ENCODE assay signal across 11 cellular contexts in genomic region chr19:3642987-3643386, GRCh38. TPM values are rescaled to one million over a fixed set of nuclear protein-coding genes. Genes with fewer than 3 reads are reported as not detected.
DNase-seq lines count a peak whose midpoint lies in the region; ATAC-seq, FAIRE-seq and TF ChIP-seq lines count a peak whose summit lies in the region.
"Had no signal": no experiment of that assay in that cellular context is flagged by ENCODE, and none has a peak within 500 bp of the region (broad histone marks: within the 10 kb centered on the region; RNA-seq: fewer than 3 reads in every experiment).

No MANE protein-coding gene starts in this region.

- H3K9me2 ChIP-seq in SK-N-SH, result no peaks in the 10 kb centered on the region

- peaks cover 4% of the 10 kb centered on the region for H3K9me1 ChIP-seq in K562 (ENCODE audit: control insufficient read depth, insufficient read depth, low read length)

- TF ChIP-seq RAD21 in SK-N-SH (IDR thresholded peaks at IDR 0.05; ENCODE audit: low read length) (no peak), K562 (CRISPR knock-in tag; conservative IDR thresholded peaks at IDR 0.05 in 1 of 2, IDR thresholded peaks at IDR 0.05 in 1 of 2) (no peak)

- in situ Hi-C loops in K562 (cut with MboI), result no loop called here

- intact Hi-C loops in K562 (cut with micrococcal nuclease), result no loop called here

- POLR2A ChIA-PET in SK-N-SH (lab: Yijun Ruan, JAX), result no interaction called here
- POLR2A ChIA-PET in K562 (lab: Yijun Ruan, JAX), result no interaction called here

- WGBS in SK-N-SH (ENCODE audit: low lambda C conversion rate), result 90% methylated on average over 25 of the region's 25 CpGs
- 6% methylated on average over 19 of the region's 25 CpGs for WGBS in K562 (ENCODE audit: insufficient coverage, low coverage, missing lambda C conversion rate)
- 92% methylated on average over 10 of the region's 25 CpGs; no CpG with 5 or more reads in 1 of the 2 donors for WGBS in gastroesophageal sphincter (ENCODE audit: low coverage in 1 of 2), 2 donors

- no TSS peak for BruUV-seq in K562 (replicated peaks; lab: Mats Ljungman, UMichigan)

- peak; percentile 78 for DNase-seq in SK-N-SH
- DNase-seq in NCI-H69 (lab: John Stamatoyannopoulos, UW), result peak; percentile 99
- peak; percentile 84 to 95 (median 92) for DNase-seq in K562 (ENCODE audit: extremely low read depth in 1 of 4, low spot score in 3 of 4)
- DNase-seq in stimulated activated CD4-positive, alpha-beta T cell treated with anti-CD3 and anti-CD28 coated beads, Interleukin-2, amount 100 ng/mL, for 4 hours (ENCODE audit: low read depth), result peak; percentile 15
- DNase-seq in cerebellum (ENCODE audit: low spot score), result no peak
- no peak for DNase-seq in NCI-H128 (lab: John Stamatoyannopoulos, UW; ENCODE audit: unreplicated experiment)
- DNase-seq: brain microvascular endothelial cell, naive B cell, SHP77 treated with DMSO at 0.1 percent for 48 hours had no signal

- no peak overlapping the region for H3K9ac ChIP-seq in SK-N-SH
- H3K9ac ChIP-seq in K562 (ENCODE audit: insufficient read depth in 1 of 2, low read depth in 2 of 2, low read length in 2 of 2), result 0 out of 4 replicates have a peak overlapping the region, but pooled peaks of 1 of the 2 experiments have one; percentile 31

- no peak overlapping the region for H3K27ac ChIP-seq in SK-N-SH (ENCODE audit: low read depth in 2 of 2, low read length in 1 of 2)
- no peak overlapping the region for H3K27ac ChIP-seq in K562 (ENCODE audit: extremely low read depth, low read depth, low read length)
- H3K27ac ChIP-seq in gastroesophageal sphincter, result no peak overlapping the region
- H3K27ac ChIP-seq: brain microvascular endothelial cell had no signal

- H3K27me3 ChIP-seq in SK-N-SH (ENCODE audit: insufficient read depth), result no peaks in the 10 kb centered on the region
- H3K27me3 ChIP-seq in K562 (ENCODE audit: control insufficient read depth in 2 of 2, insufficient read depth in 2 of 2, low read length in 2 of 2), result no peaks in the 10 kb centered on the region
- H3K27me3 ChIP-seq in gastroesophageal sphincter, result no peaks in the 10 kb centered on the region
- H3K27me3 ChIP-seq: brain microvascular endothelial cell had no signal

- H3K4me1 ChIP-seq in SK-N-SH (ENCODE audit: control insufficient read depth in 1 of 2, insufficient read depth in 2 of 2, low read depth in 1 of 2, low read length in 1 of 2), result no peaks in the 10 kb centered on the region
- peaks cover 0 to 50% of the 10 kb centered on the region in 2 experiments; a peak in 3 of 5 replicates for H3K4me1 ChIP-seq in K562 (replicated peaks in 1 of 2; ENCODE audit: control insufficient read depth in 2 of 2, insufficient read depth in 2 of 2, low read length in 2 of 2)
- H3K4me1 ChIP-seq in gastroesophageal sphincter, result peaks cover 0 to 16% (median 0%) of the 10 kb centered on the region in 3 donors

- TF ChIP-seq CTCF in SK-N-SH (IDR thresholded peaks at IDR 0.05), result no peak
- TF ChIP-seq CTCF in K562 (IDR thresholded peaks at IDR 0.05 in 2 of 3, conservative IDR thresholded peaks at IDR 0.05 in 1 of 3; ENCODE audit: insufficient read depth in 2 of 3, low read depth in 1 of 3, low read length in 3 of 3), result no peak
- TF ChIP-seq CTCF in gastroesophageal sphincter (IDR thresholded peaks at IDR 0.05), result no peak

- no peaks in the 10 kb centered on the region for H4K20me1 ChIP-seq in SK-N-SH (ENCODE audit: insufficient read depth)
- peaks cover 7% of the 10 kb centered on the region; the same call in 1 of the 2 replicates for H4K20me1 ChIP-seq in K562 (replicated peaks; ENCODE audit: control insufficient read depth, insufficient read depth, low read length)

- no peak overlapping the region for H3K4me3 ChIP-seq in SK-N-SH (ENCODE audit: low read depth in 2 of 2, low read length in 1 of 2)
- no peak overlapping the region for H3K4me3 ChIP-seq in K562
- H3K4me3 ChIP-seq in gastroesophageal sphincter, result no peak overlapping the region

- TF ChIP-seq EP300 in SK-N-SH (IDR thresholded peaks at IDR 0.05; ENCODE audit: borderline replicate concordance in 1 of 2, low read depth in 1 of 2, low read length in 1 of 2), result no peak
- no peak for TF ChIP-seq EP300 in K562 (IDR thresholded peaks at IDR 0.05; ENCODE audit: low read length)
- no peak for TF ChIP-seq EP300 in gastroesophageal sphincter (IDR thresholded peaks at IDR 0.05)

- H3F3A ChIP-seq in SK-N-SH (replicated peaks; ENCODE audit: insufficient read depth), result no peaks in the 10 kb centered on the region

- CTCF ChIA-PET in SK-N-SH (lab: Yijun Ruan, JAX), result interaction anchor here (0.6 to 0.7 kb wide), 2 partner anchors 23 to 657 kb away, joined by 3 read pairs; no protein-coding TSS in a partner anchor
- CTCF ChIA-PET in K562 (lab: Yijun Ruan, JAX; ENCODE audit: low intra/inter-chr PET ratio), result no interaction called here

- H3K36me3 ChIP-seq in SK-N-SH (replicated peaks in 1 of 2; ENCODE audit: control insufficient read depth in 1 of 2, insufficient read depth in 2 of 2, low read length in 1 of 2) (peaks cover 0 to 20% of the 10 kb centered on the region in 2 experiments), K562 (ENCODE audit: control insufficient read depth, insufficient read depth, low read length) (peaks cover 40% of the 10 kb centered on the region; the same call in 1 of the 3 replicates), gastroesophageal sphincter (peaks cover 0 to 100% of the 10 kb centered on the region in 2 donors)

- H3K9me3 ChIP-seq in SK-N-SH, result no peaks in the 10 kb centered on the region
- no peaks in the 10 kb centered on the region for H3K9me3 ChIP-seq in K562 (replicated peaks; ENCODE audit: control insufficient read depth, insufficient read depth, low read depth, low read length)
- H3K9me3 ChIP-seq in gastroesophageal sphincter, result no peaks in the 10 kb centered on the region

- H3K4me2 ChIP-seq in SK-N-SH, result no peak overlapping the region
- peak overlapping the region; percentile 43; the same call in 1 of the 2 replicates for H3K4me2 ChIP-seq in K562 (ENCODE audit: insufficient read depth, low read length)

- ATAC-seq in SK-N-SH treated with all-trans-retinoic acid at 6 μM for 48 hours, result no peak
- ATAC-seq in K562, result peak; percentile 99
- ATAC-seq in gastroesophageal sphincter, result no peak

- FAIRE-seq in K562 (lab: Jason Lieb, UNC), result peak; percentile 98

- TF ChIP-seq POLR2A in K562 (conservative IDR thresholded peaks at IDR 0.05) (no peak), gastroesophageal sphincter (IDR thresholded peaks at IDR 0.05) (no peak)

- H2AFZ ChIP-seq in SK-N-SH (ENCODE audit: low read depth) (no peak overlapping the region), K562 (ENCODE audit: low read depth, low read length) (no peak overlapping the region)

- no peaks in the 10 kb centered on the region for H3K79me2 ChIP-seq in SK-N-SH (ENCODE audit: insufficient read depth)
- no peaks in the 10 kb centered on the region for H3K79me2 ChIP-seq in K562 (ENCODE audit: control insufficient read depth, insufficient read depth, low read length)

RNA-seq across cellular contexts. Expression of gene CACTIN, which starts 16.4 kb away (rescaled TPM):
- polyA plus RNA-seq in SK-N-SH (2012; rRNA removed) (27.8 and 36.4 TPM in 2 replicates), K562 (2011; rRNA removed) (15.0 and 19.4 TPM in 2 replicates), K562 (2014; fragmentation: Illumina TruSeq; extraction: Trizol) (9.6 and 20.4 TPM in 2 replicates), K562 (2014; fragmentation: Nextera tagmentation; extraction: Ambion mirVana) (under 1 TPM; 0.15 to 0.52 TPM), K562 (2014; rRNA removed) (35.0 and 36.4 TPM in 2 replicates)
- 11.9 and 22.7 TPM in 2 replicates for polyA plus RNA-seq in SK-N-SH (2012; cell fraction: cytosol; rRNA removed)
- polyA plus RNA-seq in SK-N-SH (2012; cell fraction: nucleus; rRNA removed), result 66.5 and 82.5 TPM in 2 replicates
- total RNA-seq in K562 (2011; cell fraction: chromatin; rRNA removed; ENCODE audit: low replicate concordance), result 35.4 and 89.8 TPM in 2 replicates
- 60.3 and 65.9 TPM in 2 replicates for total RNA-seq in K562 (2011; cell fraction: nucleolus; rRNA removed)
- 35.3 and 37.6 TPM in 2 replicates for total RNA-seq in K562 (2011; cell fraction: nucleoplasm; rRNA removed)
- total RNA-seq in K562 (2014; rRNA removed) (46.5 and 57.8 TPM in 2 replicates), K562 (2014; rRNA removed; fragmentation: Illumina TruSeq; extraction: Trizol) (7.6 and 7.9 TPM in 2 replicates), K562 (2015; rRNA removed; fragmentation: Illumina TruSeq; extraction: Trizol) (25.6 and 27.3 TPM in 2 replicates), K562 (2021) (42.1 and 49.2 TPM in 2 replicates), cerebellum (15.2 TPM), gastroesophageal sphincter (10 to 100 TPM; 20.3 to 34.2 (median 28.6) TPM)
- 21.9 and 50.9 TPM in 2 replicates for polyA plus RNA-seq in K562 (2011; cell fraction: cytosol; rRNA removed)
- polyA plus RNA-seq in K562 (2011; cell fraction: nucleus; rRNA removed), result 54.2 and 84.9 TPM in 2 replicates
- 22.8 and 28.5 TPM in 2 replicates for polyA plus RNA-seq in K562 (2012)
- polyA minus RNA-seq in K562 (2011; rRNA and poly(A)+ RNA removed), result 4.5 and 9.4 TPM in 2 replicates
- polyA minus RNA-seq in K562 (2011; cell fraction: cytosol; rRNA and poly(A)+ RNA removed), result 13.0 and 16.6 TPM in 2 replicates
- polyA minus RNA-seq in K562 (2011; cell fraction: nucleus; rRNA and poly(A)+ RNA removed), result 9.6 and 12.0 TPM in 2 replicates

RNA-seq across cellular contexts. Expression of gene TBXA2R, which starts 36.3 kb away (rescaled TPM):
- 0.78 and 0.92 TPM in 2 replicates for polyA plus RNA-seq in SK-N-SH (2012; rRNA removed)
- 0.55 and 1.1 TPM in 2 replicates for polyA plus RNA-seq in SK-N-SH (2012; cell fraction: cytosol; rRNA removed)
- polyA plus RNA-seq in SK-N-SH (2012; cell fraction: nucleus; rRNA removed), result 0.91 and 1.2 TPM in 2 replicates
- total RNA-seq in K562 (2011; cell fraction: chromatin; rRNA removed; ENCODE audit: low replicate concordance), result 10.2 and 37.7 TPM in 2 replicates
- 58.8 and 84.5 TPM in 2 replicates for total RNA-seq in K562 (2011; cell fraction: nucleolus; rRNA removed)
- total RNA-seq in K562 (2011; cell fraction: nucleoplasm; rRNA removed), result 27.7 and 36.4 TPM in 2 replicates
- total RNA-seq in K562 (2014; rRNA removed), result 2.5 and 5.2 TPM in 2 replicates
- 2.3 and 2.8 TPM in 2 replicates for total RNA-seq in K562 (2014; rRNA removed; fragmentation: Illumina TruSeq; extraction: Trizol)
- 2.5 and 3.1 TPM in 2 replicates for total RNA-seq in K562 (2015; rRNA removed; fragmentation: Illumina TruSeq; extraction: Trizol)
- total RNA-seq in K562 (2021), result 21.0 and 24.0 TPM in 2 replicates
- 2.9 and 4.4 TPM in 2 replicates for polyA plus RNA-seq in K562 (2011; rRNA removed)
- 4.0 and 21.7 TPM in 2 replicates for polyA plus RNA-seq in K562 (2011; cell fraction: cytosol; rRNA removed)
- polyA plus RNA-seq in K562 (2011; cell fraction: nucleus; rRNA removed), result 3.7 and 12.5 TPM in 2 replicates
- 11.5 and 11.6 TPM in 2 replicates for polyA plus RNA-seq in K562 (2012)
- 4.3 and 6.7 TPM in 2 replicates for polyA plus RNA-seq in K562 (2014; fragmentation: Illumina TruSeq; extraction: Trizol)
- polyA plus RNA-seq in K562 (2014; fragmentation: Nextera tagmentation; extraction: Ambion mirVana), result 1 to 10 TPM; 1.5 to 2.6 TPM
- 5.7 and 6.1 TPM in 2 replicates for polyA plus RNA-seq in K562 (2014; rRNA removed)
- polyA minus RNA-seq in K562 (2011; rRNA and poly(A)+ RNA removed), result 0.90 and 1.6 TPM in 2 replicates
- polyA minus RNA-seq in K562 (2011; cell fraction: cytosol; rRNA and poly(A)+ RNA removed), result 17.4 and 19.6 TPM in 2 replicates
- 3.1 and 6.1 TPM in 2 replicates for polyA minus RNA-seq in K562 (2011; cell fraction: nucleus; rRNA and poly(A)+ RNA removed)
- 0.45 TPM for total RNA-seq in cerebellum
- total RNA-seq in gastroesophageal sphincter, result 10 to 100 TPM in 1 of 4 donors, 1 to 10 TPM in 3; 1.4 to 14.9 (median 4.5) TPM

RNA-seq across cellular contexts. Expression of gene PIP5K1C, which starts 57.3 kb away (rescaled TPM):
- polyA plus RNA-seq in SK-N-SH (2012; rRNA removed) (6.9 and 12.3 TPM in 2 replicates), K562 (2011; rRNA removed) (2.9 and 5.8 TPM in 2 replicates), K562 (2014; fragmentation: Illumina TruSeq; extraction: Trizol) (8.0 and 11.3 TPM in 2 replicates), K562 (2014; fragmentation: Nextera tagmentation; extraction: Ambion mirVana) (under 1 TPM; 0.38 to 0.61 TPM), K562 (2014; rRNA removed) (7.6 and 8.3 TPM in 2 replicates)
- polyA plus RNA-seq in SK-N-SH (2012; cell fraction: cytosol; rRNA removed), result 4.4 and 6.9 TPM in 2 replicates
- polyA plus RNA-seq in SK-N-SH (2012; cell fraction: nucleus; rRNA removed), result 12.2 and 15.0 TPM in 2 replicates
- total RNA-seq in K562 (2011; cell fraction: chromatin; rRNA removed; ENCODE audit: low replicate concordance), result 21.1 and 62.3 TPM in 2 replicates
- 28.3 and 30.5 TPM in 2 replicates for total RNA-seq in K562 (2011; cell fraction: nucleolus; rRNA removed)
- 15.8 and 17.5 TPM in 2 replicates for total RNA-seq in K562 (2011; cell fraction: nucleoplasm; rRNA removed)
- total RNA-seq in K562 (2014; rRNA removed) (6.0 and 10.7 TPM in 2 replicates), K562 (2014; rRNA removed; fragmentation: Illumina TruSeq; extraction: Trizol) (1.4 and 1.9 TPM in 2 replicates), K562 (2015; rRNA removed; fragmentation: Illumina TruSeq; extraction: Trizol) (4.1 and 5.3 TPM in 2 replicates), K562 (2021) (21.4 and 22.1 TPM in 2 replicates), cerebellum (25.2 TPM), gastroesophageal sphincter (100 to 1,000 TPM in 1 of 4 donors, 10 to 100 TPM in 3; 50.8 to 165 (median 61.5) TPM)
- polyA plus RNA-seq in K562 (2011; cell fraction: cytosol; rRNA removed), result 2.9 and 6.4 TPM in 2 replicates
- 9.4 and 20.2 TPM in 2 replicates for polyA plus RNA-seq in K562 (2011; cell fraction: nucleus; rRNA removed)
- 16.8 and 22.4 TPM in 2 replicates for polyA plus RNA-seq in K562 (2012)
- 5.1 and 9.5 TPM in 2 replicates for polyA minus RNA-seq in K562 (2011; rRNA and poly(A)+ RNA removed)
- 15.8 and 26.9 TPM in 2 replicates for polyA minus RNA-seq in K562 (2011; cell fraction: cytosol; rRNA and poly(A)+ RNA removed)
- 13.1 and 15.9 TPM in 2 replicates for polyA minus RNA-seq in K562 (2011; cell fraction: nucleus; rRNA and poly(A)+ RNA removed)

RNA-seq across cellular contexts. Expression of gene GIPC3, which starts 57.7 kb away (rescaled TPM):
- polyA plus RNA-seq in SK-N-SH (2012; rRNA removed), result 0.20 and 0.26 TPM in 2 replicates
- 0.10 and 0.14 TPM in 2 replicates for polyA plus RNA-seq in SK-N-SH (2012; cell fraction: cytosol; rRNA removed)
- 0.54 and 0.60 TPM in 2 replicates for polyA plus RNA-seq in SK-N-SH (2012; cell fraction: nucleus; rRNA removed)
- 2.6 and 7.5 TPM in 2 replicates for total RNA-seq in K562 (2011; cell fraction: chromatin; rRNA removed; ENCODE audit: low replicate concordance)
- 3.8 and 5.5 TPM in 2 replicates for total RNA-seq in K562 (2011; cell fraction: nucleolus; rRNA removed)
- total RNA-seq in K562 (2011; cell fraction: nucleoplasm; rRNA removed), result 3.2 and 4.0 TPM in 2 replicates
- 0.54 and 1.2 TPM in 2 replicates for total RNA-seq in K562 (2014; rRNA removed)
- 0.83 and 0.91 TPM in 2 replicates for total RNA-seq in K562 (2014; rRNA removed; fragmentation: Illumina TruSeq; extraction: Trizol)
- 0.98 and 1.0 TPM in 2 replicates for total RNA-seq in K562 (2015; rRNA removed; fragmentation: Illumina TruSeq; extraction: Trizol)
- total RNA-seq in K562 (2021), result 3.3 and 3.9 TPM in 2 replicates
- 2.5 and 3.1 TPM in 2 replicates for polyA plus RNA-seq in K562 (2011; rRNA removed)
- polyA plus RNA-seq in K562 (2011; cell fraction: cytosol; rRNA removed), result 3.0 and 4.9 TPM in 2 replicates
- polyA plus RNA-seq in K562 (2011; cell fraction: nucleus; rRNA removed), result 5.3 and 8.9 TPM in 2 replicates
- 3.6 and 14.1 TPM in 2 replicates for polyA plus RNA-seq in K562 (2012)
- 3.0 and 3.6 TPM in 2 replicates for polyA plus RNA-seq in K562 (2014; fragmentation: Illumina TruSeq; extraction: Trizol)
- under 1 TPM in 1 of 2 experiments, not detected in 1; 0.03 TPM for polyA plus RNA-seq in K562 (2014; fragmentation: Nextera tagmentation; extraction: Ambion mirVana)
- 1.9 and 2.3 TPM in 2 replicates for polyA plus RNA-seq in K562 (2014; rRNA removed)
- polyA minus RNA-seq in K562 (2011; rRNA and poly(A)+ RNA removed), result 2.0 and 3.2 TPM in 2 replicates
- polyA minus RNA-seq in K562 (2011; cell fraction: cytosol; rRNA and poly(A)+ RNA removed), result 5.9 and 6.7 TPM in 2 replicates
- polyA minus RNA-seq in K562 (2011; cell fraction: nucleus; rRNA and poly(A)+ RNA removed), result 1.6 and 2.1 TPM in 2 replicates
- 0.09 TPM for total RNA-seq in cerebellum
- 10 to 100 TPM in 1 of 4 donors, 1 to 10 TPM in 2, under 1 TPM in 1; 0.94 to 16.8 (median 2.1) TPM for total RNA-seq in gastroesophageal sphincter

Comparison
In these comparisons a context has a peak if more than half of its experiments do, and no peak if none do; other contexts are left out.
1. DNase-seq: peak in SK-N-SH (single experiment), NCI-H69 (single experiment), K562 (4 of 4) and stimulated activated CD4-positive, alpha-beta T cell treated with anti-CD3 and anti-CD28 coated beads, Interleukin-2, amount 100 ng/mL, for 4 hours (single experiment); none in cerebellum (single experiment) and NCI-H128 (single experiment).
2. Of the 27 proteins assayed by ChIP-seq in both K562 and SK-N-SH: peak only in K562: MAX, NRF1 and USF1; only in SK-N-SH: none; in both: none; in neither: 24.